In the genomic region with DNA sequence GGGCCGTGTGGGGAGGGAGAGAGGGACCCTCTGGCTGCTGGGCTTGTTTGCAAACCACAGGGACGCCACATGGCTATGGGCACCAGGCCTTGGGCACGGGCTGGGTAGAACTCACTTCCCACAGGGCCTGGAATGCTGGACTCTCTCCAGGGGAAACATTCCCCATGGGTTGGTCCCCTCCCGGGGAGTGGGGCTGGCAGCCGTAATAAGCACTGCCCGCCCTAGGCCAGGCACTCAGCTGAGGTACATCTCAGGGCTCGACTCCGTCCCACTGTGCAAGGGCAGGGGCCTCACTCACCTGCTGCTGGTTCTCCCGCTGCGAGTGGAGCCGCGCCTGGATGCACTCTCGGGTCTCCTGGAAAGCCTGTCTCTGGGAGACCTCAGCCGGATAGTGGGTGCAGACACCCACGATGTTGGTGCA, we compare ENCODE assay signal across 26 cellular contexts.
A peak's percentile ranks its signal among the peaks of the same experiment; 100 is the strongest.
DNase-seq lines count a peak whose midpoint lies in the region; ATAC-seq, FAIRE-seq and TF ChIP-seq lines count a peak whose summit lies in the region.
"Had no signal": no experiment of that assay in that cellular context is flagged by ENCODE, and none has a peak within 500 bp of the region (broad histone marks: within the 10 kb centered on the region; RNA-seq: fewer than 3 reads in every experiment).

No MANE protein-coding gene starts in this region.

- no peaks in the 10 kb centered on the region for H3K9me2 ChIP-seq in PC-3 (replicated peaks; ENCODE audit: low read length)

- H3K27ac ChIP-seq in coronary artery (peak overlapping the region; percentile 62 to 71), kidney (ENCODE audit: low read depth in 2 of 2, low read length in 2 of 2) (peak overlapping the region in 1 of 2 donors; percentile 3), spleen (no peak overlapping the region), stomach (peak overlapping the region in 2 of 5 donors; percentile 32 to 58), uterus (no peak overlapping the region), PC-3 (ENCODE audit: low read length) (no peak overlapping the region)
- H3K27ac ChIP-seq: breast epithelium, psoas muscle had no signal

- POLR2A ChIA-PET in PC-3 (lab: Charles Lee; ENCODE audit: unreplicated experiment), result no interaction called here

- H3K4me2 ChIP-seq in PC-3 (ENCODE audit: low read length), result no peak overlapping the region

- intact Hi-C loops in kidney (cut with DNase I) (no loop called here), spleen (cut with DNase I; ENCODE audit: low total_unique reads) (no loop called here), stomach (cut with DNase I; ENCODE audit: low total_unique reads) (no loop called here), uterus (cut with DNase I; ENCODE audit: low total_unique reads) (no loop called here), PC-3 (cut with micrococcal nuclease) (no loop called here)

- H3K4me3 ChIP-seq in coronary artery, result peak overlapping the region; percentile 26
- H3K4me3 ChIP-seq in kidney (ENCODE audit: low read length in 2 of 2), result no peak overlapping the region
- no peak overlapping the region for H3K4me3 ChIP-seq in spleen
- no peak overlapping the region for H3K4me3 ChIP-seq in stomach
- no peak overlapping the region for H3K4me3 ChIP-seq in uterus
- H3K4me3 ChIP-seq in PC-3 (ENCODE audit: low read length), result no peak overlapping the region
- H3K4me3 ChIP-seq: breast epithelium, psoas muscle had no signal

- peak; percentile 33 for DNase-seq in H54 (ENCODE audit: insufficient read length, low spot score)
- DNase-seq in coronary artery (ENCODE audit: low spot score), result peak; percentile 85
- peak; percentile 79 for DNase-seq in kidney
- peak; percentile 57 for DNase-seq in spleen
- no peak for DNase-seq in stomach
- no peak for DNase-seq in uterus
- DNase-seq in cortex of kidney (lab: John Stamatoyannopoulos, UW), result no peak
- DNase-seq in PC-3, result no peak
- DNase-seq: activated CD4-positive, alpha-beta T cell treated with anti-CD3 and anti-CD28 coated beads, Interleukin-2, amount 10 ng/mL, durations not matched to agents 24 days and 14 days; activated CD8-positive, alpha-beta memory T cell treated with anti-CD3 and anti-CD28 coated beads, Interleukin-2, amount 50 U/mL, for 4 hours; CD4-positive, CD25-positive, alpha-beta regulatory T cell; dermis blood vessel endothelial cell; HFFc6; hypothalamus; NCI-H1436; NCI-H2171 treated with DMSO at 0.1 percent for 48 hours; NCI-H526 treated with DMSO at 0.1 percent for 48 hours; nephron progenitor cell; OCI-M1; psoas muscle; SIG-M5; stimulated activated CD4-positive, alpha-beta T cell treated with anti-CD3 and anti-CD28 coated beads, Interleukin-12 subunit alpha, Interleukin-12 subunit beta, amount 100 ng/mL, for 4 hours; T-helper 1 cell had no signal

- H3K36me3 ChIP-seq in kidney (ENCODE audit: control insufficient read depth in 1 of 2, insufficient read depth in 2 of 2, low read length in 2 of 2), result peaks cover 0 to 3% of the 10 kb centered on the region in 2 donors
- H3K36me3 ChIP-seq in spleen, result no peaks in the 10 kb centered on the region
- H3K36me3 ChIP-seq in stomach, result no peaks in the 10 kb centered on the region
- H3K36me3 ChIP-seq in uterus, result no peaks in the 10 kb centered on the region
- no peaks in the 10 kb centered on the region for H3K36me3 ChIP-seq in PC-3 (ENCODE audit: low read depth, low read length)
- H3K36me3 ChIP-seq: breast epithelium had no signal

- H3K79me2 ChIP-seq in PC-3 (ENCODE audit: low read length), result no peaks in the 10 kb centered on the region

- TF ChIP-seq POLR2A in H54 (IDR thresholded peaks at IDR 0.05; ENCODE audit: low read depth, low read length) (no peak), spleen (IDR thresholded peaks at IDR 0.05) (no peak), stomach (IDR thresholded peaks at IDR 0.05) (no peak), uterus (IDR thresholded peaks at IDR 0.05) (no peak)

- BruUV-seq in PC-3 (replicated peaks; lab: Mats Ljungman, UMichigan), result no TSS peak

- H3K9ac ChIP-seq in kidney (ENCODE audit: low read length in 2 of 2) (no peak overlapping the region), PC-3 (ENCODE audit: low read length) (no peak overlapping the region)

- WGBS in spleen, 5 donors, result 72 to 89% (median 82%) methylated on average over 4 to 15 of the region's 15 CpGs
- WGBS in stomach, 5 donors, result 43 to 68% (median 65%) methylated on average over 5 to 15 of the region's 15 CpGs

- H3F3A ChIP-seq in PC-3 (ENCODE audit: low read length, unreplicated experiment), result no peaks in the 10 kb centered on the region

- no peak for TF ChIP-seq EP300 in stomach (IDR thresholded peaks at IDR 0.05)

- H3K9me3 ChIP-seq in kidney (ENCODE audit: control insufficient read depth in 1 of 2, low read length in 2 of 2) (no peaks in the 10 kb centered on the region), spleen (peaks cover 0 to 7% (median 0%) of the 10 kb centered on the region in 8 donors), stomach (no peaks in the 10 kb centered on the region), uterus (no peaks in the 10 kb centered on the region), PC-3 (ENCODE audit: low read length) (no peaks in the 10 kb centered on the region)
- H3K9me3 ChIP-seq: psoas muscle had no signal

- H2AFZ ChIP-seq in PC-3 (ENCODE audit: low read length), result no peak overlapping the region

- no peak for TF ChIP-seq CTCF in coronary artery (IDR thresholded peaks at IDR 0.05)
- no peak for TF ChIP-seq CTCF in kidney (IDR thresholded peaks at IDR 0.05; ENCODE audit: borderline replicate concordance, extremely low read depth, insufficient read depth)
- no peak for TF ChIP-seq CTCF in spleen (IDR thresholded peaks at IDR 0.05 in 8 of 11, conservative IDR thresholded peaks at IDR 0.05 in 3 of 11)
- TF ChIP-seq CTCF in stomach (IDR thresholded peaks at IDR 0.05), result no peak
- no peak for TF ChIP-seq CTCF in uterus (IDR thresholded peaks at IDR 0.05)
- TF ChIP-seq CTCF in PC-3 (conservative IDR thresholded peaks at IDR 0.05; ENCODE audit: low read depth, low read length), result no peak

- ATAC-seq in PC-3, result no peak
- ATAC-seq: psoas muscle had no signal

- H3K27me3 ChIP-seq in spleen (replicated peaks in 1 of 7), result peaks cover 0 to 53% (median 5%) of the 10 kb centered on the region in 7 donors
- H3K27me3 ChIP-seq in stomach, result peaks cover 0 to 29% (median 0%) of the 10 kb centered on the region in 3 donors
- H3K27me3 ChIP-seq in uterus, result no peaks in the 10 kb centered on the region
- peaks cover 36% of the 10 kb centered on the region for H3K27me3 ChIP-seq in PC-3 (ENCODE audit: low read length)
- H3K27me3 ChIP-seq: breast epithelium had no signal

- no peak for FAIRE-seq in H54 (lab: Jason Lieb, UNC)
- no peak for FAIRE-seq in kidney (lab: Jason Lieb, UNC)
- FAIRE-seq: endothelial cell of umbilical vein, keratinocyte had no signal

- peaks cover 5 to 11% of the 10 kb centered on the region in 2 donors for H3K4me1 ChIP-seq in kidney (ENCODE audit: control insufficient read depth in 1 of 2, insufficient read depth in 1 of 2, low read depth in 1 of 2, low read length in 2 of 2)
- peaks cover 0 to 12% (median 0%) of the 10 kb centered on the region in 6 donors for H3K4me1 ChIP-seq in spleen
- peaks cover 0 to 46% (median 14%) of the 10 kb centered on the region in 4 donors for H3K4me1 ChIP-seq in stomach
- H3K4me1 ChIP-seq in uterus, result no peaks in the 10 kb centered on the region
- H3K4me1 ChIP-seq in PC-3 (ENCODE audit: insufficient read depth, low read length), result peaks cover 5% of the 10 kb centered on the region; the same call in 1 of the 2 replicates
- H3K4me1 ChIP-seq: breast epithelium, psoas muscle had no signal

- H4K20me1 ChIP-seq in PC-3 (ENCODE audit: low read length), result no peaks in the 10 kb centered on the region

- CTCF ChIA-PET in PC-3 (lab: Charles Lee), result no interaction called here

Comparison
In these comparisons a context has a peak if more than half of its experiments do, and no peak if none do; other contexts are left out.
1. DNase-seq: peak in H54 (single experiment), coronary artery (single experiment), kidney (single experiment) and spleen (single experiment); none in stomach (single experiment), uterus (0 of 2), cortex of kidney (single experiment) and PC-3 (single experiment).
2. H3K27ac ChIP-seq: peak in coronary artery (2 of 2); none in spleen (0 of 8), uterus (0 of 2) and PC-3 (single experiment).